In genomic region chr21:34579411-34579810, GRCh38 we compare ENCODE assay signal across 11 cellular contexts. TPM values are rescaled to one million over a fixed set of nuclear protein-coding genes. Genes with fewer than 3 reads are reported as not detected.
DNase-seq lines count a peak whose midpoint lies in the region; ATAC-seq and TF ChIP-seq lines count a peak whose summit lies in the region.
"Had no signal": no experiment of that assay in that cellular context is flagged by ENCODE, and none has a peak within 500 bp of the region (broad histone marks: within the 10 kb centered on the region; RNA-seq: fewer than 3 reads in every experiment).

No MANE protein-coding gene starts in this region.

- no peak for TF ChIP-seq CTCF in MCF 10A (IDR thresholded peaks at IDR 0.05; ENCODE audit: unreplicated experiment)
- no peak for TF ChIP-seq CTCF in breast epithelium (IDR thresholded peaks at IDR 0.05)
- TF ChIP-seq CTCF in RWPE2 (IDR thresholded peaks at IDR 0.05; ENCODE audit: poor library complexity, severe bottlenecking): no peak
- no peak for TF ChIP-seq CTCF in fibroblast of pulmonary artery (IDR thresholded peaks at IDR 0.05; ENCODE audit: low read length, missing control alignments)

- H3K27me3 Mint-ChIP-seq in MCF 10A (ENCODE audit: insufficient read depth, unreplicated experiment): no peaks in the 10 kb centered on the region
- no peaks in the 10 kb centered on the region for H3K27me3 Mint-ChIP-seq in stimulated activated naive CD8-positive, alpha-beta T cell treated with anti-CD3 and anti-CD28 coated beads, Interleukin-15, amount 100 ng/mL, for 72 hours
- H3K27me3 Mint-ChIP-seq: IgD-negative memory B cell; stimulated activated memory B cell treated with anti-CD40 and anti-IgM and Interleukin-4, amounts not matched to agents 10 μg/mL and 1 μg/mL and 100 μg/mL, for 72 hours had no signal

- H3K4me1 ChIP-seq in breast epithelium (peaks cover 0 to 3% of the 10 kb centered on the region in 2 donors), RWPE2 (ENCODE audit: insufficient read depth, poor library complexity, severe bottlenecking) (peaks cover 41% of the 10 kb centered on the region)

- H3K9me3 Mint-ChIP-seq in MCF 10A (ENCODE audit: unreplicated experiment): no peaks in the 10 kb centered on the region
- H3K9me3 Mint-ChIP-seq in stimulated activated naive CD8-positive, alpha-beta T cell treated with anti-CD3 and anti-CD28 coated beads, Interleukin-15, amount 100 ng/mL, for 72 hours: no peaks in the 10 kb centered on the region
- H3K9me3 Mint-ChIP-seq: IgD-negative memory B cell; stimulated activated memory B cell treated with anti-CD40 and anti-IgM and Interleukin-4, amounts not matched to agents 10 μg/mL and 1 μg/mL and 100 μg/mL, for 72 hours had no signal

- ATAC-seq in RWPE2 (ENCODE audit: low read depth): peak; percentile 13; the same call in 1 of the 3 replicates
- ATAC-seq in stimulated activated naive CD8-positive, alpha-beta T cell treated with anti-CD3 and anti-CD28 coated beads, Interleukin-15, amount 100 ng/mL, for 72 hours: peak; percentile 64
- no peak for ATAC-seq in GM21515 (IDR thresholded peaks at IDR 0.05; ENCODE audit: unreplicated experiment)
- ATAC-seq in HG02588 (IDR thresholded peaks at IDR 0.05; ENCODE audit: unreplicated experiment): no peak
- ATAC-seq: Panc1; stimulated activated memory B cell treated with anti-CD40 and anti-IgM and Interleukin-4, amounts not matched to agents 10 μg/mL and 1 μg/mL and 100 μg/mL, for 72 hours had no signal

- TF ChIP-seq POLR2A in breast epithelium (IDR thresholded peaks at IDR 0.05): no peak

- no peak overlapping the region for H3K4me3 ChIP-seq in breast epithelium
- no peak overlapping the region for H3K4me3 ChIP-seq in RWPE2 (ENCODE audit: severe bottlenecking)
- no peak overlapping the region for H3K4me3 ChIP-seq in fibroblast of pulmonary artery (replicated peaks; ENCODE audit: low read depth, low read length)

- intact Hi-C loops in MCF 10A (cut with micrococcal nuclease): no loop called here
- intact Hi-C loops in breast epithelium (cut with DNase I; ENCODE audit: low total_unique reads): no loop called here

- no peak overlapping the region for H3K27ac ChIP-seq in breast epithelium
- peak overlapping the region; percentile 60 for H3K27ac ChIP-seq in RWPE2 (ENCODE audit: poor library complexity, severe bottlenecking)

- CTCF ChIA-PET in MCF 10A (lab: Yijun Ruan, JAX): no interaction called here

- H3K36me3 ChIP-seq in breast epithelium (no peaks in the 10 kb centered on the region), RWPE2 (ENCODE audit: low read depth) (no peaks in the 10 kb centered on the region)

- no peaks in the 10 kb centered on the region for H3K9me3 ChIP-seq in breast epithelium
- H3K9me3 ChIP-seq in RWPE2 (ENCODE audit: severe bottlenecking): no peaks in the 10 kb centered on the region

- no peaks in the 10 kb centered on the region for H3K36me3 Mint-ChIP-seq in MCF 10A (ENCODE audit: insufficient read depth, unreplicated experiment)

- POLR2A ChIA-PET in MCF 10A (lab: Yijun Ruan, JAX): interaction anchor here (1.3 kb wide), 1 partner anchor 9 kb away, joined by 3 read pairs; no protein-coding TSS in a partner anchor

- H3K4me1 Mint-ChIP-seq in MCF 10A (ENCODE audit: insufficient read depth, unreplicated experiment): peaks cover 11% of the 10 kb centered on the region
- H3K4me1 Mint-ChIP-seq in stimulated activated naive CD8-positive, alpha-beta T cell treated with anti-CD3 and anti-CD28 coated beads, Interleukin-15, amount 100 ng/mL, for 72 hours: peaks cover 41% of the 10 kb centered on the region

- DNase-seq in MCF 10A (ENCODE audit: unreplicated experiment) (peak; percentile 46), breast epithelium (ENCODE audit: low spot score in 2 of 2) (no peak), RWPE2 (ENCODE audit: low spot score) (no peak), fibroblast of pulmonary artery (ENCODE audit: low read depth) (peak; percentile 27), activated gamma-delta T cell (lab: John Stamatoyannopoulos, UW) (no peak)
- DNase-seq in stimulated activated naive CD8-positive, alpha-beta T cell treated with anti-CD3 and anti-CD28 coated beads, Interleukin-15, amount 100 ng/mL, for 72 hours: no peak

- H3K27ac Mint-ChIP-seq in MCF 10A (ENCODE audit: low read depth, unreplicated experiment): no peak overlapping the region
- H3K27ac Mint-ChIP-seq in stimulated activated naive CD8-positive, alpha-beta T cell treated with anti-CD3 and anti-CD28 coated beads, Interleukin-15, amount 100 ng/mL, for 72 hours: no peak overlapping the region
- H3K27ac Mint-ChIP-seq: IgD-negative memory B cell; stimulated activated memory B cell treated with anti-CD40 and anti-IgM and Interleukin-4, amounts not matched to agents 10 μg/mL and 1 μg/mL and 100 μg/mL, for 72 hours had no signal

- H3K27me3 ChIP-seq in breast epithelium (no peaks in the 10 kb centered on the region), RWPE2 (ENCODE audit: insufficient read depth, poor library complexity, severe bottlenecking) (no peaks in the 10 kb centered on the region)

- H3K4me3 Mint-ChIP-seq in MCF 10A (ENCODE audit: unreplicated experiment): no peak overlapping the region
- H3K4me3 Mint-ChIP-seq in stimulated activated naive CD8-positive, alpha-beta T cell treated with anti-CD3 and anti-CD28 coated beads, Interleukin-15, amount 100 ng/mL, for 72 hours: no peak overlapping the region
- H3K4me3 Mint-ChIP-seq: IgD-negative memory B cell; stimulated activated memory B cell treated with anti-CD40 and anti-IgM and Interleukin-4, amounts not matched to agents 10 μg/mL and 1 μg/mL and 100 μg/mL, for 72 hours had no signal

- BruUV-seq in MCF 10A (replicated peaks; lab: Mats Ljungman, UMichigan): no TSS peak

RNA-seq across cellular contexts. Expression of gene RCAN1, which starts 35.5 kb away (rescaled TPM):
- total RNA-seq in MCF 10A (2022) (11.9 and 18.4 TPM in 2 replicates), breast epithelium (10 to 100 TPM; 30.1 to 73.0 (median 47.9) TPM)

Comparison
In these comparisons a context has a peak if more than half of its experiments do, and no peak if none do; other contexts are left out.
1. DNase-seq: peak in MCF 10A (single experiment) and fibroblast of pulmonary artery (single experiment); none in breast epithelium (0 of 2), RWPE2 (single experiment), stimulated activated naive CD8-positive, alpha-beta T cell treated with anti-CD3 and anti-CD28 coated beads, Interleukin-15, amount 100 ng/mL, for 72 hours (0 of 2) and activated gamma-delta T cell (single experiment).
2. ATAC-seq: peak in RWPE2 (single experiment) and stimulated activated naive CD8-positive, alpha-beta T cell treated with anti-CD3 and anti-CD28 coated beads, Interleukin-15, amount 100 ng/mL, for 72 hours (single experiment); none in GM21515 (single experiment) and HG02588 (single experiment).